ENCODE assay signal across 8 cellular contexts in genomic region chr9:128551652-128552152, GRCh38. TPM values are rescaled to one million over a fixed set of nuclear protein-coding genes. Genes with fewer than 3 reads are reported as not detected.
DNase-seq lines count a peak whose midpoint lies in the region; ATAC-seq, FAIRE-seq and TF ChIP-seq lines count a peak whose summit lies in the region.

No MANE protein-coding gene starts in this region.

- H3K4me3 ChIP-seq in heart left ventricle (peak overlapping the region; percentile 77 to 98 (median 95)), adipocyte (ENCODE audit: low read length) (peak overlapping the region; percentile 79), thymus (ENCODE audit: low read length) (peak overlapping the region; percentile 74)

- H3K4me1 ChIP-seq in heart left ventricle (peaks cover 11 to 65% (median 52%) of the 10 kb centered on the region in 12 donors), adipocyte (ENCODE audit: control insufficient read depth, insufficient read depth, low read length) (peaks cover 59% of the 10 kb centered on the region), thymus (ENCODE audit: control insufficient read depth, insufficient read depth, low read length) (peaks cover 10% of the 10 kb centered on the region)

- H3K9me3 ChIP-seq in heart left ventricle: no peaks in the 10 kb centered on the region
- H3K9me3 ChIP-seq in adipocyte (ENCODE audit: control insufficient read depth, low read length): no peaks in the 10 kb centered on the region
- H3K9me3 ChIP-seq in thymus (ENCODE audit: control insufficient read depth): no peaks in the 10 kb centered on the region

- H3K9ac ChIP-seq in adipocyte (ENCODE audit: low read length): peak overlapping the region; percentile 82

- intact Hi-C loops in heart left ventricle (cut with DNase I) (loop anchor here in 5 of 10 donors (1.0 to 5.0 kb wide), 4 partner anchors 47 to 95 kb away; partner anchors contain the start of genes GLE1 (in 3 of the 5) and ODF2 (in 3 of the 5)), left ventricle myocardium superior (cut with micrococcal nuclease) (no loop called here)

- H3K36me3 ChIP-seq in heart left ventricle (peaks cover 0 to under 1% (median 0%) of the 10 kb centered on the region in 9 donors), adipocyte (ENCODE audit: control insufficient read depth, insufficient read depth, low read length, severe bottlenecking) (peaks cover 4% of the 10 kb centered on the region), thymus (ENCODE audit: control insufficient read depth, insufficient read depth) (no peaks in the 10 kb centered on the region)

- ATAC-seq in heart left ventricle (peak in 3 of 4 donors; percentile 76 to 87 (median 82)), left ventricle myocardium superior (no peak)

- no peak for DNase-seq in heart left ventricle
- DNase-seq in left ventricle myocardium superior: no peak
- no peak for DNase-seq in adipocyte (ENCODE audit: low read depth)
- peak; percentile 2 for DNase-seq in kidney tubule cell (ENCODE audit: low spot score)
- no peak for DNase-seq in urothelium cell line (ENCODE audit: low spot score)
- DNase-seq in COR-L47 (lab: John Stamatoyannopoulos, UW): no peak
- no peak for DNase-seq in AG08396 (ENCODE audit: low spot score)

- H3K27me3 ChIP-seq in heart left ventricle (no peaks in the 10 kb centered on the region), adipocyte (replicated peaks; ENCODE audit: control insufficient read depth, insufficient read depth, low read length) (no peaks in the 10 kb centered on the region), thymus (ENCODE audit: control insufficient read depth, insufficient read depth) (no peaks in the 10 kb centered on the region)

- FAIRE-seq in urothelium cell line (lab: Jason Lieb, UNC): no peak

- WGBS in heart left ventricle, 4 donors: 5 to 8% (median 6%) methylated on average over 22 of the region's 22 CpGs
- 6% methylated on average over 22 of the region's 22 CpGs for WGBS in thymus

- no peak for TF ChIP-seq CTCF in heart left ventricle (IDR thresholded peaks at IDR 0.05)

- H3K27ac ChIP-seq in heart left ventricle (peak overlapping the region; percentile 92 to 100 (median 98)), thymus (ENCODE audit: low read depth) (peak overlapping the region; percentile 93)

- peak in 1 of 2 donors; percentile 21 for TF ChIP-seq POLR2A in heart left ventricle (IDR thresholded peaks at IDR 0.05)

RNA-seq across cellular contexts. Expression of gene SPTAN1, which starts 0.7 kb away (rescaled TPM):
- total RNA-seq in heart left ventricle: 100 to 1,000 TPM; 218 to 472 (median 285) TPM
- polyA plus RNA-seq in heart left ventricle: 100 to 1,000 TPM; 104 to 161 TPM
- 244 TPM for total RNA-seq in left ventricle myocardium superior
- polyA plus RNA-seq in thymus: 136 TPM

RNA-seq across cellular contexts. Expression of gene GLE1, which starts 47.2 kb away (rescaled TPM):
- total RNA-seq in heart left ventricle: 10 to 100 TPM; 17.2 to 23.5 (median 19.9) TPM
- 10 to 100 TPM in 1 of 2 donors, 1 to 10 TPM in 1; 7.5 to 20.3 TPM for polyA plus RNA-seq in heart left ventricle
- 20.6 TPM for total RNA-seq in left ventricle myocardium superior
- polyA plus RNA-seq in thymus: 23.7 TPM
